8 cellular contexts compared by ENCODE assay signal in the genomic region with DNA sequence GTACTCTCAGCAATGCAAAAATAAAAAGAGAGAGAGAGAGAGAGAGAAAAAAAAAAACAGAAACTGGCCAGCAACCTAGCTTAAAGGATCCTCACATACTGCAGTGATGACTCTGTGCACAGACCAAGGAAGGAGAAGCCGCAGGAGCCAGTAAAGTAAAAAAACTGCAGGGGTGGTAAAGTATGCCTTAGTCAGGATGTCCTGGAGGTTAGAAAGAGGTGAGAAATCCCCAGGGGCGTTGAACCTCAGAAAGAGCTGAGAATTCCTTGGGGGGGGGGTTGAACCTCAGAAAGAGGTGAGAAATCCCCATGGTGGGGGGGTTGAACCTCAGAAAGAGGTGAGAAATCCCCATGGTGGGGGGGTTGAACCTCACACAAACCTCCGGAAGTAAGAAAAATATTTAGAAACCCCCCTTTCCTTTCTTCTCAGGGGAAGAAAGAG. TPM values are rescaled to one million over a fixed set of nuclear protein-coding genes. Genes with fewer than 3 reads are reported as not detected.
DNase-seq lines count a peak whose midpoint lies in the region; ATAC-seq, FAIRE-seq and TF ChIP-seq lines count a peak whose summit lies in the region.

No MANE protein-coding gene starts in this region.

- no peaks in the 10 kb centered on the region for H3K27me3 ChIP-seq in PC-3 (ENCODE audit: low read length)

- intact Hi-C loops in PC-3 (cut with micrococcal nuclease): no loop called here

- CTCF ChIA-PET in PC-3 (lab: Charles Lee): no interaction called here

- no peak overlapping the region for H2AFZ ChIP-seq in PC-3 (ENCODE audit: low read length)

- H3K4me1 Mint-ChIP-seq in natural killer cell treated with Interleukin-12 subunit alpha and Interleukin-12 subunit beta and Interleukin-15 and Interleukin-18, amount 100 ng/mL, for 72 hours (ENCODE audit: low read depth in 2 of 2): peaks cover 29 to 66% of the 10 kb centered on the region in 2 donors

- ATAC-seq in HG03064 (IDR thresholded peaks at IDR 0.05; ENCODE audit: low read depth, unreplicated experiment): peak; percentile 43
- peak; percentile 83 to 90 for ATAC-seq in natural killer cell treated with Interleukin-12 subunit alpha and Interleukin-12 subunit beta and Interleukin-15 and Interleukin-18, amount 100 ng/mL, for 72 hours
- ATAC-seq in PC-3: no peak
- ATAC-seq in HG03139 (IDR thresholded peaks at IDR 0.05; ENCODE audit: unreplicated experiment): no peak

- in situ Hi-C loops in astrocyte of the cerebellum (cut with HindIII; ENCODE audit: low sequenced_read_pairs): no loop called here

- peak overlapping the region; percentile 82 for H3K4me3 Mint-ChIP-seq in natural killer cell treated with Interleukin-12 subunit alpha and Interleukin-12 subunit beta and Interleukin-15 and Interleukin-18, amount 100 ng/mL, for 72 hours

- H3K9me2 ChIP-seq in PC-3 (replicated peaks; ENCODE audit: low read length): no peaks in the 10 kb centered on the region

- peak overlapping the region; percentile 83 to 84 for H3K27ac Mint-ChIP-seq in natural killer cell treated with Interleukin-12 subunit alpha and Interleukin-12 subunit beta and Interleukin-15 and Interleukin-18, amount 100 ng/mL, for 72 hours

- H3K9me3 ChIP-seq in PC-3 (ENCODE audit: low read length): no peaks in the 10 kb centered on the region

- no TSS peak for BruUV-seq in PC-3 (replicated peaks; lab: Mats Ljungman, UMichigan)

- DNase-seq in GM12865 (ENCODE audit: low read depth): peak; percentile 70
- peak; percentile 29 for DNase-seq in astrocyte of the cerebellum (ENCODE audit: low read depth)
- DNase-seq in natural killer cell treated with Interleukin-12 subunit alpha and Interleukin-12 subunit beta and Interleukin-15 and Interleukin-18, amount 100 ng/mL, for 72 hours (ENCODE audit: low spot score): no peak
- no peak for DNase-seq in nucleus accumbens (lab: John Stamatoyannopoulos, UW)
- DNase-seq in PC-3: no peak
- DNase-seq in frontal cortex (ENCODE audit: low spot score in 2 of 2): no peak

- no peaks in the 10 kb centered on the region for H3K79me2 ChIP-seq in PC-3 (ENCODE audit: low read length)

- POLR2A ChIA-PET in PC-3 (lab: Charles Lee; ENCODE audit: unreplicated experiment): no interaction called here

- TF ChIP-seq CTCF in GM12865 (IDR thresholded peaks at IDR 0.05; ENCODE audit: insufficient read depth, low read depth, low read length, missing control alignments) (no peak), astrocyte of the cerebellum (IDR thresholded peaks at IDR 0.05; ENCODE audit: low read depth, low read length, missing control alignments) (no peak), PC-3 (conservative IDR thresholded peaks at IDR 0.05; ENCODE audit: low read depth, low read length) (no peak)

- H3K9me3 Mint-ChIP-seq in natural killer cell treated with Interleukin-12 subunit alpha and Interleukin-12 subunit beta and Interleukin-15 and Interleukin-18, amount 100 ng/mL, for 72 hours: no peaks in the 10 kb centered on the region

- H3K9ac ChIP-seq in PC-3 (ENCODE audit: low read length): no peak overlapping the region

- H3K36me3 ChIP-seq in PC-3 (ENCODE audit: low read depth, low read length): no peaks in the 10 kb centered on the region

- H3K4me2 ChIP-seq in PC-3 (ENCODE audit: low read length): no peak overlapping the region

- no peak for FAIRE-seq in frontal cortex (lab: Jason Lieb, UNC)

- no peak overlapping the region for H3K27ac ChIP-seq in PC-3 (ENCODE audit: low read length)

- H4K20me1 ChIP-seq in PC-3 (ENCODE audit: low read length): no peaks in the 10 kb centered on the region

- H3F3A ChIP-seq in PC-3 (ENCODE audit: low read length, unreplicated experiment): no peaks in the 10 kb centered on the region

- H3K4me3 ChIP-seq in GM12865 (ENCODE audit: low read depth, low read length) (peak overlapping the region; percentile 39; the same call in 1 of the 2 replicates), astrocyte of the cerebellum (ENCODE audit: low read depth, low read length) (peak overlapping the region; percentile 34), PC-3 (ENCODE audit: low read length) (no peak overlapping the region)

- H3K27me3 Mint-ChIP-seq in natural killer cell treated with Interleukin-12 subunit alpha and Interleukin-12 subunit beta and Interleukin-15 and Interleukin-18, amount 100 ng/mL, for 72 hours: peaks cover 0 to 9% of the 10 kb centered on the region in 2 donors

- H3K36me3 Mint-ChIP-seq in natural killer cell treated with Interleukin-12 subunit alpha and Interleukin-12 subunit beta and Interleukin-15 and Interleukin-18, amount 100 ng/mL, for 72 hours: no peaks in the 10 kb centered on the region

- no peaks in the 10 kb centered on the region for H3K4me1 ChIP-seq in PC-3 (ENCODE audit: insufficient read depth, low read length)

RNA-seq across cellular contexts. Expression of gene MAGEA9, which starts 48.0 kb away (rescaled TPM):
- not detected for total RNA-seq in natural killer cell treated with Interleukin-12 subunit alpha and Interleukin-12 subunit beta and Interleukin-15 and Interleukin-18, amount 100 ng/mL, for 72 hours
- not detected in 2 replicates for total RNA-seq in PC-3 (2014; rRNA removed)
- not detected for total RNA-seq in frontal cortex

RNA-seq across cellular contexts. Expression of gene MAGEA8, which starts 51.2 kb away (rescaled TPM):
- total RNA-seq in natural killer cell treated with Interleukin-12 subunit alpha and Interleukin-12 subunit beta and Interleukin-15 and Interleukin-18, amount 100 ng/mL, for 72 hours: not detected
- total RNA-seq in PC-3 (2014; rRNA removed) (not detected in 2 replicates), frontal cortex (not detected)

RNA-seq across cellular contexts. Expression of gene HSFX1, which starts 55.9 kb away (rescaled TPM):
- under 1 TPM; 0.33 to 0.52 TPM for total RNA-seq in natural killer cell treated with Interleukin-12 subunit alpha and Interleukin-12 subunit beta and Interleukin-15 and Interleukin-18, amount 100 ng/mL, for 72 hours
- 0.11 TPM in 1 of 2 replicates, not detected in the other for total RNA-seq in PC-3 (2014; rRNA removed)
- total RNA-seq in frontal cortex: 1.2 TPM

Comparison
In these comparisons a context has a peak if more than half of its experiments do, and no peak if none do; other contexts are left out.
1. DNase-seq: peak in GM12865 (single experiment) and astrocyte of the cerebellum (single experiment); none in natural killer cell treated with Interleukin-12 subunit alpha and Interleukin-12 subunit beta and Interleukin-15 and Interleukin-18, amount 100 ng/mL, for 72 hours (single experiment), nucleus accumbens (0 of 56), PC-3 (single experiment) and frontal cortex (0 of 2).
2. ATAC-seq: peak in HG03064 (single experiment) and natural killer cell treated with Interleukin-12 subunit alpha and Interleukin-12 subunit beta and Interleukin-15 and Interleukin-18, amount 100 ng/mL, for 72 hours (2 of 2); none in PC-3 (single experiment) and HG03139 (single experiment).